1 cellular context compared by ENCODE assay signal in the genomic region with DNA sequence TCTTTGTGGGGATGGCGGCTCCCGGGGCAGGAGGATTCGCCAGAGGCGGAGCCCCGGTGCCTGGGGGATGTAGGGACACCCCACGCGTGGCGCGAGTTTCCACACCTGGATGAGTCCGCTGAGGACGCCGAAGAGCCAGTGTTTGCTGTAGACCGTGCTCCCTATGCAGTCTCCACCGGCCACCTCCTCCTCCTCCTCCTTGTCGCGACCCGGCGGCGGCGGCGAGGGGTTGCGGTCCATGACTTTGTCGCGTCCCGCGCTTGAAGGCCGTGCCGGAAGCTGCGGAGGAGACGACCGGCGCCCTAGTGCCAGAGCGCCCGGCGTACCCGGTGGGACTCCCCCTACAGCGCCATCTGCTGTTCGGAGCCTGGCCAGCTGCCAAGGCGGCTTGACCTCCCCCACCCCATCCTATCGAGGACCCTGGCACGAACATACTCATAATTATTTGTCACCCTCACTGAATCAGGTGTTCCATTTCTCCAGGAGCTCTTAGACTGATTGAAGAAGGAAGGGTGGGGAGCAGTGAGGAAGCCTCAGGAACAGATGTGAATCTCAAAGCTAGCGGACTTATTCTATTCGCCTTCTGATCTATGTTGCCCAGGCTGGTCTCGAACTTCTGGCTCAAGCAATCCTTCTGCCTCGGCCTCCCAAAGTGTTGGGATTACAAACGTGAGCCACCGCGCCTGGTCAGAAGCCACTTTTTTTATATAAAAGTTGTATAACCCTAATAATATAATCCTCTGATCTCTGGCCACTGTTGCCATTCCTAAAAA.
A peak's percentile ranks its signal among the peaks of the same experiment; 100 is the strongest.
TF ChIP-seq lines count a peak whose summit lies in the region.

A gene with protein sequence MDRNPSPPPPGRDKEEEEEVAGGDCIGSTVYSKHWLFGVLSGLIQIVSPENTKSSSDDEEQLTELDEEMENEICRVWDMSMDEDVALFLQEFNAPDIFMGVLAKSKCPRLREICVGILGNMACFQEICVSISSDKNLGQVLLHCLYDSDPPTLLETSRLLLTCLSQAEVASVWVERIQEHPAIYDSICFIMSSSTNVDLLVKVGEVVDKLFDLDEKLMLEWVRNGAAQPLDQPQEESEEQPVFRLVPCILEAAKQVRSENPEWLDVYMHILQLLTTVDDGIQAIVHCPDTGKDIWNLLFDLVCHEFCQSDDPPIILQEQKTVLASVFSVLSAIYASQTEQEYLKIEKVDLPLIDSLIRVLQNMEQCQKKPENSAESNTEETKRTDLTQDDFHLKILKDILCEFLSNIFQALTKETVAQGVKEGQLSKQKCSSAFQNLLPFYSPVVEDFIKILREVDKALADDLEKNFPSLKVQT (minus strand): TSS at position 281 of the 773 bp plus-strand sequence. CDS start 41 bp downstream, at position 240.

TF ChIP-seq in H1, 55 proteins besides CTCF, POLR2A, EP300 and RAD21:
- TF ChIP-seq BRCA1 (IDR thresholded peaks at IDR 0.05; ENCODE audit: low read depth, low read length) (no peak), YY1 (IDR thresholded peaks at IDR 0.05; ENCODE audit: low read depth, low read length) (no peak), CHD2 (IDR thresholded peaks at IDR 0.05; ENCODE audit: low read length) (peak; percentile 69), TEAD4 (IDR thresholded peaks at IDR 0.05; ENCODE audit: low read depth, low read length) (0 out of 2 replicates have a peak, but pooled peaks have one; percentile 26), SP4 (IDR thresholded peaks at IDR 0.05; ENCODE audit: low read length) (peak; percentile 80; the same call in 1 of the 2 replicates), HDAC2 (IDR thresholded peaks at IDR 0.05; ENCODE audit: borderline replicate concordance in 1 of 2, low read depth in 2 of 2, low read length in 2 of 2) (0 out of 4 replicates have a peak, but pooled peaks of 1 of the 2 experiments have one; percentile 62), TCF12 (IDR thresholded peaks at IDR 0.05; ENCODE audit: low read depth, low read length) (0 out of 2 replicates have a peak, but pooled peaks have one; percentile 66), NANOG (IDR thresholded peaks at IDR 0.05; ENCODE audit: insufficient read depth, low read depth, low read length, poor library complexity, severe bottlenecking) (no peak), CREB1 (IDR thresholded peaks at IDR 0.05) (peak; percentile 51), KDM1A (IDR thresholded peaks at IDR 0.05; ENCODE audit: borderline replicate concordance, low read length) (0 out of 2 replicates have a peak, but pooled peaks have one; percentile 18), ZNF274 (IDR thresholded peaks at IDR 0.05; ENCODE audit: borderline replicate concordance, extremely low read depth, low read length) (no peak), RBBP5 (IDR thresholded peaks at IDR 0.05; ENCODE audit: borderline replicate concordance, low read depth, low read length) (0 out of 2 replicates have a peak, but pooled peaks have one; percentile 50), KDM4A (IDR thresholded peaks at IDR 0.05; ENCODE audit: low read depth, low read length, severe bottlenecking) (peak; percentile 98), PHF8 (conservative IDR thresholded peaks at IDR 0.05; ENCODE audit: low read depth, low read length) (peak; percentile 92), GABPA (IDR thresholded peaks at IDR 0.05; ENCODE audit: borderline replicate concordance, insufficient read depth, low read length) (0 out of 2 replicates have a peak, but pooled peaks have one; percentile 44), RFX5 (IDR thresholded peaks at IDR 0.05; ENCODE audit: borderline replicate concordance, low read depth, low read length) (no peak), SIN3A (conservative IDR thresholded peaks at IDR 0.05 in 1 of 2, IDR thresholded peaks at IDR 0.05 in 1 of 2; ENCODE audit: low read depth in 1 of 2, low read length in 2 of 2) (peak; percentile 48 to 67; a peak in 1 of 4 replicates), CTBP2 (IDR thresholded peaks at IDR 0.05; ENCODE audit: borderline replicate concordance, insufficient read depth, insufficient read length, low read length) (no peak), TAF1 (IDR thresholded peaks at IDR 0.05; ENCODE audit: low read depth, low read length) (peak; percentile 91), EZH2 (IDR thresholded peaks at IDR 0.05; ENCODE audit: low read depth, low read length, severe bottlenecking) (no peak), BACH1 (IDR thresholded peaks at IDR 0.05; ENCODE audit: low read length) (peak; percentile 90), CHD1 (IDR thresholded peaks at IDR 0.05; ENCODE audit: low read depth, low read length) (no peak), ASH2L (IDR thresholded peaks at IDR 0.05; ENCODE audit: low read length) (peak; percentile 87), EGR1 (IDR thresholded peaks at IDR 0.05; ENCODE audit: borderline replicate concordance, low read depth, low read length) (peak; percentile 84), SP2 (IDR thresholded peaks at IDR 0.05; ENCODE audit: low read length) (peak; percentile 72), TAF7 (optimal IDR thresholded peaks at IDR 0.05; ENCODE audit: borderline replicate concordance, low read depth, low read length) (peak; percentile 35), JUN (IDR thresholded peaks at IDR 0.05; ENCODE audit: low read depth, low read length) (no peak), GTF2F1 (IDR thresholded peaks at IDR 0.05; ENCODE audit: borderline replicate concordance, low read depth, low read length) (0 out of 2 replicates have a peak, but pooled peaks have one; percentile 37), SRF (IDR thresholded peaks at IDR 0.05; ENCODE audit: low read depth, low read length) (0 out of 2 replicates have a peak, but pooled peaks have one; percentile 10), SIX5 (IDR thresholded peaks at IDR 0.05; ENCODE audit: low read depth, low read length) (no peak), SP1 (IDR thresholded peaks at IDR 0.05; ENCODE audit: low read depth, low read length) (0 out of 2 replicates have a peak, but pooled peaks have one; percentile 59), CEBPB (IDR thresholded peaks at IDR 0.05; ENCODE audit: low read depth, low read length) (no peak), SUZ12 (IDR thresholded peaks at IDR 0.05; ENCODE audit: low read length) (no peak), POLR2AphosphoS5 (IDR thresholded peaks at IDR 0.05; ENCODE audit: low read depth, low read length) (peak; percentile 90), TBP (IDR thresholded peaks at IDR 0.05; ENCODE audit: low read depth, low read length) (peak; percentile 80)
- TF ChIP-seq, protein P1, sequence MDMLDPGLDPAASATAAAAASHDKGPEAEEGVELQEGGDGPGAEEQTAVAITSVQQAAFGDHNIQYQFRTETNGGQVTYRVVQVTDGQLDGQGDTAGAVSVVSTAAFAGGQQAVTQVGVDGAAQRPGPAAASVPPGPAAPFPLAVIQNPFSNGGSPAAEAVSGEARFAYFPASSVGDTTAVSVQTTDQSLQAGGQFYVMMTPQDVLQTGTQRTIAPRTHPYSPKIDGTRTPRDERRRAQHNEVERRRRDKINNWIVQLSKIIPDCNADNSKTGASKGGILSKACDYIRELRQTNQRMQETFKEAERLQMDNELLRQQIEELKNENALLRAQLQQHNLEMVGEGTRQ (IDR thresholded peaks at IDR 0.05; ENCODE audit: low read length): no peak
- TF ChIP-seq, protein P2, sequence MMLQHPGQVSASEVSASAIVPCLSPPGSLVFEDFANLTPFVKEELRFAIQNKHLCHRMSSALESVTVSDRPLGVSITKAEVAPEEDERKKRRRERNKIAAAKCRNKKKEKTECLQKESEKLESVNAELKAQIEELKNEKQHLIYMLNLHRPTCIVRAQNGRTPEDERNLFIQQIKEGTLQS (IDR thresholded peaks at IDR 0.05; ENCODE audit: insufficient read depth, low read depth, low read length): no peak
- TF ChIP-seq, protein P3, sequence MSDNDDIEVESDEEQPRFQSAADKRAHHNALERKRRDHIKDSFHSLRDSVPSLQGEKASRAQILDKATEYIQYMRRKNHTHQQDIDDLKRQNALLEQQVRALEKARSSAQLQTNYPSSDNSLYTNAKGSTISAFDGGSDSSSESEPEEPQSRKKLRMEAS (IDR thresholded peaks at IDR 0.05): peak; percentile 68
